16 cellular contexts compared by ENCODE assay signal in the genomic region with DNA sequence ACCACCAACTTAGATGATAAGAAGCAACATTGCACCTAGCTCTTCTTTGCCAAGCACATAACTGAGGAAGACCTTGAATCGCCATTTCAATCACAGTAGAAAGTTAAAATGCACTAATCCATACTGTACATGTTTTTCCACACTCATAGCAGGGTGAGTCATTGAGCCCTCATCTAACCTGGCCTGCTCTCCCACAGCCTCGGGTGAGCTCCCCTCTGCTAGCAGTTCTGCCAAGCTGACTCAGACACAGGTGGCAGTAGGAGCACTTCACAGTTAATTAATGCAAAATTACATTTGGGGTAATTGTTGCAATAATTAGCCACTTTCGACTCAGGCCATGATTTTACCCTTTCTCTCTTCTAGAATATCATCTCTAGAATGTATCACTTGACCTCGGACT.
DNase-seq lines count a peak whose midpoint lies in the region; ATAC-seq and TF ChIP-seq lines count a peak whose summit lies in the region.
"Had no signal": no experiment of that assay in that cellular context is flagged by ENCODE, and none has a peak within 500 bp of the region (broad histone marks: within the 10 kb centered on the region; RNA-seq: fewer than 3 reads in every experiment).

No MANE protein-coding gene starts in this region.

- H3K9me3 ChIP-seq in BE2C = no peaks in the 10 kb centered on the region
- H3K9me3 ChIP-seq: mucosa of descending colon had no signal

- H3K4me3 ChIP-seq in BE2C (ENCODE audit: low read depth, low read length) = no peak overlapping the region
- H3K4me3 ChIP-seq: mucosa of descending colon, smooth muscle cell had no signal

- no peak for ATAC-seq in GM18519 (IDR thresholded peaks at IDR 0.05; ENCODE audit: low FRiP score, unreplicated experiment)
- ATAC-seq: activated CD4-positive, CD25-positive, alpha-beta regulatory T cell treated with anti-CD3 and anti-CD28 coated beads, Interleukin-2, amount 50 U/mL, for 24 hours; mucosa of descending colon; stimulated activated naive B cell treated with anti-CD40 and anti-IgM and Interleukin-4, amounts not matched to agents 10 μg/mL and 1 μg/mL and 100 μg/mL, for 72 hours had no signal

- H3K27me3 ChIP-seq in BE2C = no peaks in the 10 kb centered on the region

- no peak for TF ChIP-seq CTCF in BE2C (IDR thresholded peaks at IDR 0.05; ENCODE audit: low read depth, low read length)

- DNase-seq in DMS53 treated with DMSO at 0.1 percent for 48 hours (lab: John Stamatoyannopoulos, UW; ENCODE audit: unreplicated experiment) (peak; percentile 7), NCI-H1105 treated with DMSO at 0.1 percent for 48 hours (lab: John Stamatoyannopoulos, UW) (peak; percentile 86), astrocyte of the hippocampus (ENCODE audit: low read depth, low spot score) (peak; percentile 65), kidney glomerular epithelial cell (lab: John Stamatoyannopoulos, UW) (peak; percentile 25), inferior parietal cortex (ENCODE audit: extremely low spot score) (no peak), BE2C (no peak)
- DNase-seq in activated CD4-positive, alpha-beta T cell treated with anti-CD3 and anti-CD28 coated beads, Interleukin-2, amount 50 U/mL, for 48 hours = no peak
- DNase-seq: activated CD8-positive, alpha-beta memory T cell treated with anti-CD3 and anti-CD28 coated beads, Interleukin-2, amount 50 U/mL, for 48 hours; glutamatergic neuron; mucosa of descending colon; NCI-H1092; stimulated activated naive B cell treated with anti-CD40 and anti-IgM and Interleukin-4, amounts not matched to agents 10 μg/mL and 1 μg/mL and 100 μg/mL, for 72 hours; T-helper 1 cell had no signal

- H3K36me3 ChIP-seq in BE2C = no peaks in the 10 kb centered on the region

- no peaks in the 10 kb centered on the region for H3K4me1 ChIP-seq in BE2C

Comparison
In these comparisons a context has a peak if more than half of its experiments do, and no peak if none do; other contexts are left out.
1. DNase-seq: peak in DMS53 treated with DMSO at 0.1 percent for 48 hours (single experiment), NCI-H1105 treated with DMSO at 0.1 percent for 48 hours (single experiment), astrocyte of the hippocampus (single experiment) and kidney glomerular epithelial cell (single experiment); none in inferior parietal cortex (single experiment), activated CD4-positive, alpha-beta T cell treated with anti-CD3 and anti-CD28 coated beads, Interleukin-2, amount 50 U/mL, for 48 hours (0 of 2) and BE2C (single experiment).